In the genomic region with DNA sequence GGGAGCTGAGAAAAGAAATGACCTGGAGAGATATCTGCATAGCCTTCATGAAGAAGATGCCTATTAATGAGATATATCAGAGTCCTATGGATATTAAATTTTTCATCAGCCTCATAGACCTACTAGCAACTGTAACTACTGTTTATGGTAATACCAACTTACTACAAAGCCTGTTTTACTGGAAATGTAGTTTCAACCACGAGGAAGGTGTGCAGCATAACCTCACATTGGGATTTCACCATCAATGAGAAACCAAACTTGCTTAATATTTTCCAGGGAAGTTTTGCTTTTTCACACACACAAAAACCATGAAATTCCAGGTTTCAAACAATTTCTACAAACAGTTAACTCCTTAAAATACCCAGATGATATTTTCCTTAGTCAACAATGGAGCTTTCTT, we compare ENCODE assay signal across 19 cellular contexts. TPM values are rescaled to one million over a fixed set of nuclear protein-coding genes. Genes with fewer than 3 reads are reported as not detected.
DNase-seq lines count a peak whose midpoint lies in the region; ATAC-seq and TF ChIP-seq lines count a peak whose summit lies in the region.
"Had no signal": no experiment of that assay in that cellular context is flagged by ENCODE, and none has a peak within 500 bp of the region (broad histone marks: within the 10 kb centered on the region; RNA-seq: fewer than 3 reads in every experiment).

No MANE protein-coding gene starts in this region.

- H3K27me3 ChIP-seq in BLaER1 treated with 17β-estradiol and CSF1 and Interleukin-3, amounts not matched to agents 10 nM and 100 nM, result no peaks in the 10 kb centered on the region
- H3K27me3 ChIP-seq in PC-9 (ENCODE audit: insufficient read depth, low read depth) (no peaks in the 10 kb centered on the region), SJCRH30 (no peaks in the 10 kb centered on the region)
- H3K27me3 ChIP-seq: BE2C, BLaER1 had no signal

- no peaks in the 10 kb centered on the region for H4K20me1 ChIP-seq in BLaER1 treated with 17β-estradiol and CSF1 and Interleukin-3, amounts not matched to agents 10 nM and 100 nM
- H4K20me1 ChIP-seq in PC-9 (ENCODE audit: insufficient read depth), result no peaks in the 10 kb centered on the region
- H4K20me1 ChIP-seq: BLaER1 had no signal

- H3K4me2 ChIP-seq in BLaER1 treated with 17β-estradiol and CSF1 and Interleukin-3, amounts not matched to agents 10 nM and 100 nM, result peak overlapping the region in 6 of 11 experiments; percentile 12 to 42 (median 28); a peak in 8 of 22 replicates
- 0 out of 2 replicates have a peak overlapping the region, but pooled peaks have one; percentile 13 for H3K4me2 ChIP-seq in PC-9
- H3K4me2 ChIP-seq: BLaER1 had no signal

- POLR2A ChIA-PET in PC-9 (lab: Charles Lee; ENCODE audit: unreplicated experiment), result no interaction called here

- no peaks in the 10 kb centered on the region for H3F3A ChIP-seq in PC-9 (ENCODE audit: insufficient read depth, low read depth)

- CTCF ChIA-PET in PC-9 (lab: Charles Lee), result no interaction called here

- no peaks in the 10 kb centered on the region for H3K79me2 ChIP-seq in PC-9 (ENCODE audit: low read depth)

- H2AFZ ChIP-seq in PC-9, result 0 out of 2 replicates have a peak overlapping the region, but pooled peaks have one; percentile 64

- H3K9me2 ChIP-seq in PC-9 (ENCODE audit: insufficient read depth), result no peaks in the 10 kb centered on the region

- no peak for ATAC-seq in GM18867 (IDR thresholded peaks at IDR 0.05; ENCODE audit: unreplicated experiment)
- ATAC-seq in GM18517 (IDR thresholded peaks at IDR 0.05; ENCODE audit: unreplicated experiment), result no peak
- ATAC-seq: CD8-positive, alpha-beta T cell had no signal

- H3K9ac ChIP-seq in BLaER1 treated with 17β-estradiol and CSF1 and Interleukin-3, amounts not matched to agents 10 nM and 100 nM, result no peak overlapping the region
- H3K9ac ChIP-seq: BLaER1 had no signal

- no peak overlapping the region for H3K27ac ChIP-seq in BLaER1 treated with 17β-estradiol and CSF1 and Interleukin-3, amounts not matched to agents 10 nM and 100 nM
- H3K27ac ChIP-seq in PC-9 (no peak overlapping the region), SJCRH30 (no peak overlapping the region)
- H3K27ac ChIP-seq: BLaER1, C4-2B had no signal

- H3K4me1 ChIP-seq in BLaER1 treated with 17β-estradiol and CSF1 and Interleukin-3, amounts not matched to agents 10 nM and 100 nM, result peaks cover 3 to 16% (median 8%) of the 10 kb centered on the region in 10 experiments; a peak in 17 of 20 replicates
- peaks cover 7% of the 10 kb centered on the region; the same call in 1 of the 2 replicates for H3K4me1 ChIP-seq in PC-9 (replicated peaks; ENCODE audit: insufficient read depth)
- H3K4me1 ChIP-seq in SJCRH30, result no peaks in the 10 kb centered on the region
- H3K4me1 ChIP-seq: BE2C, Caco-2 had no signal

- H3K36me3 ChIP-seq in BLaER1 treated with 17β-estradiol and CSF1 and Interleukin-3, amounts not matched to agents 10 nM and 100 nM, result no peaks in the 10 kb centered on the region
- H3K36me3 ChIP-seq in PC-9 (ENCODE audit: low read depth) (no peaks in the 10 kb centered on the region), SJCRH30 (no peaks in the 10 kb centered on the region)
- H3K36me3 ChIP-seq: BE2C, BLaER1 had no signal

- no peak for TF ChIP-seq CTCF in PC-9 (conservative IDR thresholded peaks at IDR 0.05)
- TF ChIP-seq CTCF in epithelial cell of esophagus (IDR thresholded peaks at IDR 0.05; ENCODE audit: insufficient read depth, low read depth, low read length, missing control alignments), result no peak

- DNase-seq in PC-9, result peak in 1 of 2 experiments; percentile 50
- peak; percentile 76 for DNase-seq in epithelial cell of esophagus (ENCODE audit: low read depth)
- DNase-seq in renal cortical epithelial cell (ENCODE audit: low read depth), result peak; percentile 12
- DNase-seq in SJCRH30, result no peak
- no peak for DNase-seq in iPS-NIHi7 (ENCODE audit: extremely low spot score)
- DNase-seq: 8988T; ACHN; BE2C; Caco-2; Calu3; CD4-positive, alpha-beta T cell; CD8-positive, alpha-beta T cell; DMS79 treated with DMSO at 0.1 percent for 48 hours had no signal

- no peak overlapping the region for H3K4me3 ChIP-seq in BLaER1 treated with 17β-estradiol and CSF1 and Interleukin-3, amounts not matched to agents 10 nM and 100 nM
- H3K4me3 ChIP-seq in PC-9 (no peak overlapping the region), epithelial cell of esophagus (ENCODE audit: low read length) (no peak overlapping the region), SJCRH30 (no peak overlapping the region)
- H3K4me3 ChIP-seq: BLaER1 had no signal

- no TSS peak for BruUV-seq in PC-9 (replicated peaks; lab: Mats Ljungman, UMichigan)

- intact Hi-C loops in PC-9 (cut with micrococcal nuclease; ENCODE audit: unreplicated experiment), result no loop called here

- H3K9me3 ChIP-seq in BLaER1 treated with 17β-estradiol and CSF1 and Interleukin-3, amounts not matched to agents 10 nM and 100 nM (replicated peaks in 1 of 11), result peaks cover 9 to 22% (median 15%) of the 10 kb centered on the region in 11 experiments; a peak in 20 of 22 replicates
- no peaks in the 10 kb centered on the region for H3K9me3 ChIP-seq in PC-9 (ENCODE audit: insufficient read depth, low read depth)
- no peaks in the 10 kb centered on the region for H3K9me3 ChIP-seq in SJCRH30 (replicated peaks)
- H3K9me3 ChIP-seq: BE2C had no signal

RNA-seq across cellular contexts. Expression of gene FAM240A, which starts 31.4 kb away (rescaled TPM):
- total RNA-seq in PC-9 (2021) (not detected in 2 replicates), renal cortical epithelial cell (not detected in 2 replicates)
- total RNA-seq in SJCRH30 (2014; rRNA removed; shearing (Covaris generic)), result not detected in 2 replicates
- total RNA-seq: A673; Caco-2; Calu3; CD4-positive, alpha-beta T cell; CD8-positive, alpha-beta T cell had no signal

RNA-seq across cellular contexts. Expression of gene ALS2CL, which starts 49.8 kb away (rescaled TPM):
- total RNA-seq in PC-9 (2021) (67.5 and 71.6 TPM in 2 replicates), renal cortical epithelial cell (19.0 and 24.8 TPM in 2 replicates)
- 6.5 and 9.4 TPM in 2 replicates for total RNA-seq in SJCRH30 (2014; rRNA removed; shearing (Covaris generic))

RNA-seq across cellular contexts. Expression of gene TMIE, which starts 57.5 kb away (rescaled TPM):
- total RNA-seq in PC-9 (2021) (6.0 and 6.5 TPM in 2 replicates), renal cortical epithelial cell (0.25 and 0.35 TPM in 2 replicates)
- total RNA-seq in SJCRH30 (2014; rRNA removed; shearing (Covaris generic)), result 0.08 and 0.10 TPM in 2 replicates
- total RNA-seq: A673, Caco-2 had no signal

Comparison
In these comparisons a context has a peak if more than half of its experiments do, and no peak if none do; other contexts are left out.
1. DNase-seq: peak in epithelial cell of esophagus (single experiment) and renal cortical epithelial cell (single experiment); none in SJCRH30 (0 of 2) and iPS-NIHi7 (single experiment).